1 cellular context compared by ENCODE assay signal in genomic region chr7:148987010-148987750, GRCh38.
TF ChIP-seq lines count a peak whose summit lies in the region.

No MANE protein-coding gene starts in this region.

TF ChIP-seq in K562, 482 proteins besides CTCF, POLR2A, EP300 and RAD21 (continued from another document and continues in another):
- TF ChIP-seq CHD2 (IDR thresholded peaks at IDR 0.05; ENCODE audit: low read depth, low read length) (0 out of 2 replicates have a peak, but pooled peaks have one; percentile 7), MTA2 (IDR thresholded peaks at IDR 0.05; ENCODE audit: low read depth) (peak; percentile 56), XRCC4 (IDR thresholded peaks at IDR 0.05; ENCODE audit: extremely low read depth, insufficient read depth, insufficient read length) (no peak), TRIM25 (IDR thresholded peaks at IDR 0.05; ENCODE audit: borderline replicate concordance) (0 out of 2 replicates have a peak, but pooled peaks have one; percentile 35), ZNF24 (IDR thresholded peaks at IDR 0.05) (peak; percentile 18), SRSF1 (IDR thresholded peaks at IDR 0.05; ENCODE audit: low read depth, low read length) (no peak), MITF (IDR thresholded peaks at IDR 0.05) (no peak; the same call in 1 of the 2 replicates), HMGN3 (IDR thresholded peaks at IDR 0.05; ENCODE audit: borderline replicate concordance, extremely low read depth, insufficient read length, low read depth, low read length) (no peak), SMARCB1 (IDR thresholded peaks at IDR 0.05; ENCODE audit: insufficient read length, low read depth) (no peak), ZNF184 (CRISPR knock-in tag; IDR thresholded peaks at IDR 0.05) (no peak), E2F8 (IDR thresholded peaks at IDR 0.05; ENCODE audit: low read depth, partially characterized antibody) (no peak), BCL6 (CRISPR knock-in tag; IDR thresholded peaks at IDR 0.05) (no peak), MIER1 (IDR thresholded peaks at IDR 0.05; ENCODE audit: low read depth) (no peak; the same call in none of the 2 replicates), MLLT1 (IDR thresholded peaks at IDR 0.05) (peak in 1 of 2 experiments; percentile 9; a peak in 1 of 4 replicates), ZKSCAN8 (CRISPR knock-in tag; IDR thresholded peaks at IDR 0.05) (peak; percentile 73; the same call in 1 of the 2 replicates), RBM14 (IDR thresholded peaks at IDR 0.05; ENCODE audit: borderline replicate concordance, insufficient read depth, low read depth, low read length) (no peak), KLF10 (CRISPR knock-in tag; IDR thresholded peaks at IDR 0.05) (no peak), AFF1 (IDR thresholded peaks at IDR 0.05; ENCODE audit: low read depth in 1 of 2, partially characterized antibody in 2 of 2) (peak; percentile 76 to 92), TCF15 (CRISPR knock-in tag; IDR thresholded peaks at IDR 0.05) (no peak), ZNF766 (CRISPR knock-in tag; conservative IDR thresholded peaks at IDR 0.05) (peak; percentile 93), POLR2H (tag; IDR thresholded peaks at IDR 0.05; ENCODE audit: low read depth) (peak; percentile 100), PTBP1 (IDR thresholded peaks at IDR 0.05; ENCODE audit: low read depth, low read length) (no peak), FOSL1 (tag; conservative IDR thresholded peaks at IDR 0.05) (peak; percentile 51; the same call in 1 of the 2 replicates), HDAC8 (tag; IDR thresholded peaks at IDR 0.05) (no peak), SPI1 (IDR thresholded peaks at IDR 0.05; ENCODE audit: borderline replicate concordance, low read depth, low read length) (no peak), ARID1B (IDR thresholded peaks at IDR 0.05) (peak; percentile 36), CCAR2 (IDR thresholded peaks at IDR 0.05; ENCODE audit: low read depth, low read length) (no peak), SNRNP70 (optimal IDR thresholded peaks at IDR 0.05; ENCODE audit: low read depth, low read length) (no peak), XRCC3 (IDR thresholded peaks at IDR 0.05) (no peak), ARID2 (IDR thresholded peaks at IDR 0.05) (no peak), ZNF75A (CRISPR knock-in tag; IDR thresholded peaks at IDR 0.05) (no peak), FOXM1 (IDR thresholded peaks at IDR 0.05; ENCODE audit: low read depth) (peak; percentile 66), FOXM1 (CRISPR knock-in tag; IDR thresholded peaks at IDR 0.05; ENCODE audit: low read depth) (0 out of 2 replicates have a peak, but pooled peaks have one; percentile 36), U2AF1 (optimal IDR thresholded peaks at IDR 0.05; ENCODE audit: low read depth, low read length) (no peak), FOXA3 (CRISPR knock-in tag; conservative IDR thresholded peaks at IDR 0.05 in 1 of 2, IDR thresholded peaks at IDR 0.05 in 1 of 2) (no peak; a peak in 1 of 4 replicates), L3MBTL2 (IDR thresholded peaks at IDR 0.05) (peak; percentile 72), RBM39 (optimal IDR thresholded peaks at IDR 0.05; ENCODE audit: low read depth, low read length) (no peak), CBFA2T2 (conservative IDR thresholded peaks at IDR 0.05) (no peak), FOXJ2 (tag; IDR thresholded peaks at IDR 0.05) (0 out of 2 replicates have a peak, but pooled peaks have one; percentile 16), ZNF324 (CRISPR knock-in tag; IDR thresholded peaks at IDR 0.05) (no peak), SRF (CRISPR knock-in tag; IDR thresholded peaks at IDR 0.05) (peak in 1 of 2 experiments; percentile 56; a peak in 1 of 4 replicates), PHF8 (IDR thresholded peaks at IDR 0.05; ENCODE audit: borderline replicate concordance, low read length) (peak; percentile 50; the same call in 1 of the 2 replicates), NR2F6 (CRISPR knock-in tag; IDR thresholded peaks at IDR 0.05) (0 out of 2 replicates have a peak, but pooled peaks have one; percentile 34), CTCFL (IDR thresholded peaks at IDR 0.05; ENCODE audit: borderline replicate concordance, insufficient read depth, low read depth, low read length, poor library complexity, severe bottlenecking) (no peak), TAF7 (tag; IDR thresholded peaks at IDR 0.05) (peak; percentile 33; the same call in 1 of the 2 replicates), RUNX1 (IDR thresholded peaks at IDR 0.05; ENCODE audit: low read depth) (no peak), HEY1 (CRISPR knock-in tag; IDR thresholded peaks at IDR 0.05; ENCODE audit: borderline replicate concordance) (0 out of 2 replicates have a peak, but pooled peaks have one; percentile 11), SP1 (CRISPR knock-in tag; IDR thresholded peaks at IDR 0.05) (peak; percentile 64; the same call in 1 of the 2 replicates), ERF (CRISPR knock-in tag; IDR thresholded peaks at IDR 0.05) (no peak), FOXK1 (CRISPR knock-in tag; IDR thresholded peaks at IDR 0.05; ENCODE audit: borderline replicate concordance) (peak; percentile 50; the same call in 1 of the 2 replicates), YBX1 (IDR thresholded peaks at IDR 0.05) (no peak), ZNF140 (CRISPR knock-in tag; IDR thresholded peaks at IDR 0.05) (no peak), CBFB (CRISPR knock-in tag; IDR thresholded peaks at IDR 0.05) (no peak), CREB1 (IDR thresholded peaks at IDR 0.05) (peak; percentile 88), CREB1 (CRISPR knock-in tag; IDR thresholded peaks at IDR 0.05) (peak; percentile 84), RNF219 (CRISPR knock-in tag; IDR thresholded peaks at IDR 0.05) (no peak), SRSF3 (IDR thresholded peaks at IDR 0.05; ENCODE audit: insufficient read depth, low read length) (no peak), ZNF445 (CRISPR knock-in tag; IDR thresholded peaks at IDR 0.05; ENCODE audit: low read depth) (no peak), TCF3 (CRISPR knock-in tag; IDR thresholded peaks at IDR 0.05) (peak; percentile 62)
